In the genomic region with DNA sequence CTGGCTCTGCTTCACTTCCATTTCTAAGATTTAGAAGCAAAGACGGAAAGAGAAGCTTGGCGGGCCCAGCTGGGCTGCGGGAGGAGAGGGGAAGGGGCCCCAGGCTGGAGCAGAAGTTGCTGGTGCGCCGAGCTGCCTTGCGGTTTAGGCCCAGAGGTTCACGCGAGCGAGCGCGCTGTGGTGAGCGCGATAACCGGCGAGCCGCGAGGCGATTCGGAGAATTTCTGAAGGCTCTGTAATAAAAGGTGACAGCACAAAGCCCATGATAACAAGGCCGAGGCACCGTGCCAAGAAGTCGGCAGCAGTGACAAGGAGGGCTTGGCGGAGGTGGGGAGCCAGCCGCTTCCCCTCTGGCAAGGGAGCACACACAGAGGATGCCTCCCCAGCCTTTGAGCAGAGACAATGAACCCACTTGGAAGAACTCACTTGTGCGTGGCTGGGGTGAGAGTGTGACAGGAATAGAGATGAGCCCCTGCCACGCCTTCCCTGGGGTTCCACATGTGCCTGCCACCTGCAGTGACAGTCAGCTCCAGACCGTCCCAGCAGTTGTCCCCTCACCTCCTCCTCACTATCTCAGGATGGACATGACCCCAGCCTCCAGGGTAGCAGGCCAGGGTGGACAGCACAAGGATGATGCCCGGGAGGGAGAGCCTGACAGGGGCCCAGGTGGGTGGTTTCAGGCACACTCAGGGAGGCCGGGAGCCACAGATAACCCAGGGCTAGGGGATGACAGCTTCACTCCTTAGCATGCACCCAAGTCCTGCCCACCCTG, we compare ENCODE assay signal across 8 cellular contexts.
DNase-seq lines count a peak whose midpoint lies in the region; ATAC-seq lines count a peak whose summit lies in the region.

No MANE protein-coding gene starts in this region.

- ATAC-seq in T-helper 17 cell, result peak; percentile 73
- no peak for ATAC-seq in GM19023 (IDR thresholded peaks at IDR 0.05; ENCODE audit: unreplicated experiment)

- peaks cover 10% of the 10 kb centered on the region for H3K36me3 Mint-ChIP-seq in T-helper 17 cell (ENCODE audit: low read depth)
- no peaks in the 10 kb centered on the region for H3K36me3 Mint-ChIP-seq in dendritic cell treated with granulocyte-macrophage colony-stimulating factor and Interleukin-4, amounts not matched to agents 40 ng/mL and 50 ng/mL, for 4 days (ENCODE audit: low read depth)

- peak overlapping the region; percentile 60 for H3K27ac Mint-ChIP-seq in T-helper 17 cell
- peak overlapping the region; percentile 63 for H3K27ac Mint-ChIP-seq in dendritic cell treated with granulocyte-macrophage colony-stimulating factor and Interleukin-4, amounts not matched to agents 40 ng/mL and 50 ng/mL, for 4 days

- peaks cover 44% of the 10 kb centered on the region for H3K4me1 Mint-ChIP-seq in T-helper 17 cell
- H3K4me1 Mint-ChIP-seq in dendritic cell treated with granulocyte-macrophage colony-stimulating factor and Interleukin-4, amounts not matched to agents 40 ng/mL and 50 ng/mL, for 4 days (ENCODE audit: low read depth), result peaks cover 28% of the 10 kb centered on the region

- peaks cover 29% of the 10 kb centered on the region for H3K27me3 Mint-ChIP-seq in T-helper 17 cell
- peaks cover 59% of the 10 kb centered on the region for H3K27me3 Mint-ChIP-seq in dendritic cell treated with granulocyte-macrophage colony-stimulating factor and Interleukin-4, amounts not matched to agents 40 ng/mL and 50 ng/mL, for 4 days

- no peaks in the 10 kb centered on the region for H3K9me3 Mint-ChIP-seq in dendritic cell treated with granulocyte-macrophage colony-stimulating factor and Interleukin-4, amounts not matched to agents 40 ng/mL and 50 ng/mL, for 4 days

- DNase-seq in HUDEP-2 (lab: John Stamatoyannopoulos, UW; ENCODE audit: unreplicated experiment in 76 of 76), result peak in 75 of 76 experiments; percentile 66 to 98 (median 94)
- peak in 1 of 3 donors; percentile 13 for DNase-seq in T-helper 17 cell
- DNase-seq in stimulated activated CD4-positive, alpha-beta T cell treated with anti-CD3 and anti-CD28 coated beads, Interleukin-4, amount 100 ng/mL, for 24 hours, result peak; percentile 20
- no peak for DNase-seq in NCI-H1417 treated with DMSO at 0.1 percent for 48 hours (lab: John Stamatoyannopoulos, UW)
- DNase-seq in kidney tubule cell (ENCODE audit: low spot score), result no peak
- no peak for DNase-seq in NCI-H2029 (lab: John Stamatoyannopoulos, UW)

- intact Hi-C loops in dendritic cell treated with granulocyte-macrophage colony-stimulating factor and Interleukin-4, amounts not matched to agents 40 ng/mL and 50 ng/mL, for 4 days (cut with micrococcal nuclease), result no loop called here

- H3K4me3 Mint-ChIP-seq in T-helper 17 cell, result peak overlapping the region; percentile 59
- peak overlapping the region; percentile 53 for H3K4me3 Mint-ChIP-seq in dendritic cell treated with granulocyte-macrophage colony-stimulating factor and Interleukin-4, amounts not matched to agents 40 ng/mL and 50 ng/mL, for 4 days

- no peaks in the 10 kb centered on the region for H3K9me3 ChIP-seq in T-helper 17 cell (ENCODE audit: control insufficient read depth, low read length, poor library complexity, severe bottlenecking)

Comparison
In these comparisons a context has a peak if more than half of its experiments do, and no peak if none do; other contexts are left out.
1. DNase-seq: peak in HUDEP-2 (75 of 76) and stimulated activated CD4-positive, alpha-beta T cell treated with anti-CD3 and anti-CD28 coated beads, Interleukin-4, amount 100 ng/mL, for 24 hours (single experiment); none in NCI-H1417 treated with DMSO at 0.1 percent for 48 hours (single experiment), kidney tubule cell (single experiment) and NCI-H2029 (single experiment).